30 cellular contexts compared by ENCODE assay signal in genomic region chrX:23727206-23727605, GRCh38.
"Had no signal": no experiment of that assay in that cellular context is flagged by ENCODE, and none has a peak within 500 bp of the region (broad histone marks: within the 10 kb centered on the region; RNA-seq: fewer than 3 reads in every experiment).

No MANE protein-coding gene starts in this region.

- H3K27me3 Mint-ChIP-seq: activated CD4-positive, alpha-beta memory T cell treated with anti-CD3 and anti-CD28 coated beads, Interleukin-2, amount 10 ng/mL, durations not matched to agents 7 days and 5 days; activated naive CD8-positive, alpha-beta T cell; effector memory CD8-positive, alpha-beta T cell had no signal

- H3K36me3 Mint-ChIP-seq: activated naive CD8-positive, alpha-beta T cell had no signal

- H3K27ac Mint-ChIP-seq: activated CD4-positive, alpha-beta memory T cell treated with anti-CD3 and anti-CD28 coated beads, Interleukin-2, amount 10 ng/mL, durations not matched to agents 7 days and 5 days; activated naive CD8-positive, alpha-beta T cell; nephron; T-helper 1 cell treated with Interleukin-12 subunit alpha and Interleukin-12 subunit beta and Interleukin-4 antibody, amounts not matched to agents 30 μg/mL and 1 μg/mL, for 36 hours had no signal

- H3K4me3 Mint-ChIP-seq: activated CD4-positive, alpha-beta memory T cell treated with anti-CD3 and anti-CD28 coated beads, Interleukin-2, amount 10 ng/mL, durations not matched to agents 7 days and 5 days; activated naive CD8-positive, alpha-beta T cell; effector memory CD8-positive, alpha-beta T cell; nephron; T-helper 1 cell treated with Interleukin-12 subunit alpha and Interleukin-12 subunit beta and Interleukin-4 antibody, amounts not matched to agents 30 μg/mL and 1 μg/mL, for 36 hours had no signal

- H3K4me3 ChIP-seq: ascending aorta, coronary artery, gastrocnemius medialis, left ventricle myocardium inferior, lung, ovary, prostate gland, smooth muscle cell, suprapubic skin, tibial artery, upper lobe of right lung had no signal

- DNase-seq: activated CD4-positive, alpha-beta memory T cell treated with anti-CD3 and anti-CD28 coated beads, Interleukin-2, amount 10 ng/mL, durations not matched to agents 7 days and 5 days; activated CD4-positive, alpha-beta T cell treated with anti-CD3 and anti-CD28 coated beads for 48 hours; activated effector memory CD4-positive, alpha-beta T cell treated with Interleukin-2 at 50 U/mL for 16 hours; activated naive CD4-positive, alpha-beta T cell treated with Interleukin-2 at 50 U/mL for 16 hours; brain microvascular endothelial cell; effector memory CD8-positive, alpha-beta T cell; erythroblast; gastrocnemius medialis; glutamatergic neuron; islet precursor cell; left ventricle myocardium inferior; ovary; retina; stimulated activated CD4-positive, alpha-beta T cell treated with anti-CD3 and anti-CD28 coated beads, Interleukin-1b, Interleukin-23, amount 100 ng/mL, for 48 hours; stimulated activated CD4-positive, alpha-beta T cell treated with anti-CD3 and anti-CD28 coated beads, Interleukin-4, amount 100 ng/mL, for 4 hours; stimulated activated CD8-positive, alpha-beta memory T cell treated with anti-CD3 and anti-CD28 coated beads, Interleukin-4, amount 100 ng/mL, for 48 hours; stimulated activated naive CD4-positive, alpha-beta T cell; T-helper 9 cell; tibial artery; upper lobe of right lung; WERI-Rb-1 had no signal

- H3K4me1 Mint-ChIP-seq: nephron had no signal

- H3K9me3 Mint-ChIP-seq: activated CD4-positive, alpha-beta memory T cell treated with anti-CD3 and anti-CD28 coated beads, Interleukin-2, amount 10 ng/mL, durations not matched to agents 7 days and 5 days; effector memory CD8-positive, alpha-beta T cell; nephron; T-helper 1 cell treated with Interleukin-12 subunit alpha and Interleukin-12 subunit beta and Interleukin-4 antibody, amounts not matched to agents 30 μg/mL and 1 μg/mL, for 36 hours had no signal

- H3K27ac ChIP-seq: ascending aorta, brain microvascular endothelial cell, coronary artery, gastrocnemius medialis, left ventricle myocardium inferior, ovary, prostate gland, suprapubic skin, tibial artery, upper lobe of right lung, WERI-Rb-1 had no signal

- H3K27me3 ChIP-seq: ascending aorta, brain microvascular endothelial cell, gastrocnemius medialis, ovary, suprapubic skin, tibial artery, upper lobe of right lung had no signal
